In genomic region chr10:18233775-18234174, GRCh38 we compare ENCODE assay signal across 10 cellular contexts.
DNase-seq lines count a peak whose midpoint lies in the region; ATAC-seq and TF ChIP-seq lines count a peak whose summit lies in the region.
"Had no signal": no experiment of that assay in that cellular context is flagged by ENCODE, and none has a peak within 500 bp of the region (broad histone marks: within the 10 kb centered on the region; RNA-seq: fewer than 3 reads in every experiment).

No MANE protein-coding gene starts in this region.

- H3K4me3 ChIP-seq in HUES48 (ENCODE audit: low read depth, low read length) (no peak overlapping the region), right cardiac atrium (ENCODE audit: low read length) (no peak overlapping the region)
- H3K4me3 ChIP-seq: PC-9 had no signal

- H3K27me3 ChIP-seq in HUES48 (ENCODE audit: control insufficient read depth, insufficient read depth, low read length): no peaks in the 10 kb centered on the region
- H3K27me3 ChIP-seq in right cardiac atrium (ENCODE audit: control insufficient read depth, insufficient read depth): no peaks in the 10 kb centered on the region

- H3K27ac ChIP-seq in HUES48 (ENCODE audit: low read depth, low read length) (peak overlapping the region; percentile 26), VCaP (no peak overlapping the region), right cardiac atrium (ENCODE audit: low read length) (no peak overlapping the region)
- H3K27ac ChIP-seq: PC-9 had no signal

- DNase-seq in right cardiac atrium (peak; percentile 44 to 87 (median 84)), retina (peak; percentile 23)
- no peak for DNase-seq in stimulated activated CD8-positive, alpha-beta memory T cell treated with anti-CD3 and anti-CD28 coated beads, Interleukin-4, amount 100 ng/mL, for 48 hours
- DNase-seq: activated T-cell treated with anti-CD3 and anti-CD28 coated beads, Interleukin-2, amount 50 U/mL, for 72 hours; NCI-H1417 had no signal

- intact Hi-C loops in right cardiac atrium (cut with DNase I): no loop called here

- H3K9me3 ChIP-seq in HUES48 (ENCODE audit: control insufficient read depth, insufficient read depth, low read length) (no peaks in the 10 kb centered on the region), right cardiac atrium (ENCODE audit: control insufficient read depth, low read length) (no peaks in the 10 kb centered on the region)

- H3K36me3 ChIP-seq in HUES48 (ENCODE audit: control insufficient read depth, insufficient read depth, low read length): no peaks in the 10 kb centered on the region

- 46% methylated on average over 8 of the region's 8 CpGs for WGBS in right cardiac atrium

- ATAC-seq in right cardiac atrium (peak; percentile 81 to 85), GM21619 (IDR thresholded peaks at IDR 0.05; ENCODE audit: unreplicated experiment) (no peak), HG03460 (IDR thresholded peaks at IDR 0.05; ENCODE audit: unreplicated experiment) (no peak)
- ATAC-seq: activated T-cell treated with anti-CD3 and anti-CD28 coated beads, Interleukin-2, amount 50 U/mL, for 72 hours had no signal

- H3K9ac ChIP-seq in HUES48 (ENCODE audit: low read depth, low read length): no peak overlapping the region

- H3K4me1 ChIP-seq in HUES48 (ENCODE audit: control insufficient read depth, insufficient read depth, low read length): peaks cover 10% of the 10 kb centered on the region
- peaks cover 2% of the 10 kb centered on the region for H3K4me1 ChIP-seq in right cardiac atrium (ENCODE audit: control insufficient read depth, insufficient read depth, low read length)

- peak; percentile 74 for TF ChIP-seq CTCF in VCaP (conservative IDR thresholded peaks at IDR 0.05)

Comparison
In these comparisons a context has a peak if more than half of its experiments do, and no peak if none do; other contexts are left out.
1. ATAC-seq: peak in right cardiac atrium (2 of 2); none in GM21619 (single experiment) and HG03460 (single experiment).